In the genomic region with DNA sequence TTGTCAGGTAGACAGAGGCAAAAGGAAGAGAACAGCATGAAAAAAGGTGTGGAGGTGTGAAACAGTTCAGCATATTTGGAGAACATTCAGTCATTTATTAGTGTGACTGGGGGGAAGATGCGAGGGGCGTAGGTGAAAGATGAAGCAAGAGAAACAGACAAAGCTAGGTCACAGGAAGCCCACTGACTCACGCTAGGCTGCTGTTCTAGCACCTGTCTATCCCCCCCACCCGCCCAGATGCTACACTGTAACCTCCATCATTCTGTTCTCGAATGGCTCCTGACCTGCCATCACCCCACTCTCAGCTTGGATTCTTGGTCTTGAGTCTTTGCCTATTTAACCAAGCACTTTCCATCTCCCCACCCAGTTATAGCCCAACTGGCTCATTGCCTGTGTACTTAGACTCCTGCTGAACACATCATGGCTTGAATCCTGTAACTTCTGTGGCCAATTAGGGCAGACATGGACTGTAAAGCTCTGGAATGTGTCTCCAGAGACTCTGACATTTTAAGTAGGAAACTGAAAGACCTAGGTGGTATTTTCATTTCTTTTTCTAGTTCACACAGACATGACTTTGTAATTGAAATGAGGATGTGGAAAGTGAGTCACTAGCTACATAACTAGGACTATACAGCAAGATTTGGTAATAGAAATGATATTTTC, we compare ENCODE assay signal across 10 cellular contexts. TPM values are rescaled to one million over a fixed set of nuclear protein-coding genes. Genes with fewer than 3 reads are reported as not detected.
A peak's percentile ranks its signal among the peaks of the same experiment; 100 is the strongest.
DNase-seq lines count a peak whose midpoint lies in the region; ATAC-seq and TF ChIP-seq lines count a peak whose summit lies in the region.
"Had no signal": no experiment of that assay in that cellular context is flagged by ENCODE, and none has a peak within 500 bp of the region (broad histone marks: within the 10 kb centered on the region; RNA-seq: fewer than 3 reads in every experiment).

No MANE protein-coding gene starts in this region.

- no peak overlapping the region for H3K4me3 ChIP-seq in right cardiac atrium (ENCODE audit: low read length)
- peak overlapping the region; percentile 24; the same call in 1 of the 2 replicates for H3K4me3 ChIP-seq in OCI-LY3 (ENCODE audit: low read length)
- H3K4me3 ChIP-seq in subcutaneous abdominal adipose tissue (ENCODE audit: low read depth in 1 of 5, low read length in 5 of 5) = no peak overlapping the region

- peak overlapping the region; percentile 62 for H3K4me2 ChIP-seq in OCI-LY3 (ENCODE audit: low read length)

- WGBS in right cardiac atrium = 67% methylated on average over 5 of the region's 5 CpGs

- intact Hi-C loops in right cardiac atrium (cut with DNase I) = no loop called here
- intact Hi-C loops in cardiac septum (cut with DNase I) = no loop called here

- peaks cover 2% of the 10 kb centered on the region for H3K4me1 ChIP-seq in right cardiac atrium (ENCODE audit: control insufficient read depth, insufficient read depth, low read length)
- H3K4me1 ChIP-seq in OCI-LY3 (ENCODE audit: low read length) = peaks cover 27% of the 10 kb centered on the region
- H3K4me1 ChIP-seq in subcutaneous abdominal adipose tissue (ENCODE audit: control insufficient read depth in 5 of 5, insufficient read depth in 5 of 5, low read length in 5 of 5) = peaks cover 5 to 32% (median 27%) of the 10 kb centered on the region in 5 donors

- H3K27ac ChIP-seq in right cardiac atrium (ENCODE audit: low read length) = no peak overlapping the region
- H3K27ac ChIP-seq in OCI-LY3 (ENCODE audit: low read length) = 0 out of 2 replicates have a peak overlapping the region, but pooled peaks have one; percentile 10
- peak overlapping the region; percentile 76 for H3K27ac ChIP-seq in epithelial cell of prostate
- peak overlapping the region; percentile 98 for H3K27ac ChIP-seq in subcutaneous abdominal adipose tissue (ENCODE audit: low read depth, low read length)

- peak overlapping the region; percentile 22; the same call in 1 of the 2 replicates for H2AFZ ChIP-seq in OCI-LY3 (ENCODE audit: low read depth, low read length)

- H3K36me3 ChIP-seq in OCI-LY3 (replicated peaks; ENCODE audit: low read depth, low read length) (no peaks in the 10 kb centered on the region), subcutaneous abdominal adipose tissue (ENCODE audit: control insufficient read depth in 5 of 5, insufficient read depth in 5 of 5, low read length in 5 of 5) (no peaks in the 10 kb centered on the region)

- H3K9ac ChIP-seq in OCI-LY3 (ENCODE audit: low read length) = no peak overlapping the region
- peak overlapping the region in 1 of 5 donors; percentile 79 for H3K9ac ChIP-seq in subcutaneous abdominal adipose tissue (ENCODE audit: low read length in 5 of 5)

- TF ChIP-seq CTCF in OCI-LY3 (IDR thresholded peaks at IDR 0.05; ENCODE audit: low read depth, low read length) = no peak

- no peaks in the 10 kb centered on the region for H4K20me1 ChIP-seq in OCI-LY3 (ENCODE audit: insufficient read depth, low read length)

- H3K27me3 ChIP-seq in right cardiac atrium (ENCODE audit: control insufficient read depth, insufficient read depth) (no peaks in the 10 kb centered on the region), OCI-LY3 (ENCODE audit: low read depth, low read length) (peaks cover 4% of the 10 kb centered on the region; the same call in 1 of the 2 replicates), subcutaneous abdominal adipose tissue (ENCODE audit: control insufficient read depth in 5 of 5, insufficient read depth in 4 of 5, low read length in 5 of 5) (peaks cover 0 to 2% (median 0%) of the 10 kb centered on the region in 5 donors)

- H3K9me3 ChIP-seq in right cardiac atrium (ENCODE audit: control insufficient read depth, low read length) (no peaks in the 10 kb centered on the region), OCI-LY3 (ENCODE audit: insufficient read depth, low read length) (no peaks in the 10 kb centered on the region), subcutaneous abdominal adipose tissue (ENCODE audit: control insufficient read depth in 5 of 5, low read length in 5 of 5) (no peaks in the 10 kb centered on the region)

- DNase-seq in right cardiac atrium (no peak), cardiac septum (ENCODE audit: low spot score) (no peak), epithelial cell of prostate (ENCODE audit: low read depth, low spot score) (no peak), dermis blood vessel endothelial cell (no peak)
- DNase-seq: DND-41, NCI-H510A had no signal

- ATAC-seq in right cardiac atrium (peak; percentile 51 to 75), GM21737 (IDR thresholded peaks at IDR 0.05; ENCODE audit: unreplicated experiment) (no peak), GM21447 (IDR thresholded peaks at IDR 0.05; ENCODE audit: unreplicated experiment) (no peak)

- H3K79me2 ChIP-seq in OCI-LY3 (ENCODE audit: low read length) = no peaks in the 10 kb centered on the region

RNA-seq across cellular contexts. Expression of a gene that starts 12.0 kb away (rescaled TPM):
- total RNA-seq in right cardiac atrium (1 to 10 TPM; 7.1 to 8.6 (median 7.5) TPM), cardiac septum (3.9 TPM), dermis blood vessel endothelial cell (20.8 and 21.5 TPM in 2 replicates)
- polyA plus RNA-seq in right cardiac atrium = 3.7 TPM

RNA-seq across cellular contexts. Expression of a gene that starts 12.8 kb away (rescaled TPM):
- total RNA-seq in right cardiac atrium (1 to 10 TPM; 4.3 to 8.3 (median 6.7) TPM), cardiac septum (2.8 TPM), dermis blood vessel endothelial cell (0.85 and 1.7 TPM in 2 replicates)
- 2.4 TPM for polyA plus RNA-seq in right cardiac atrium

RNA-seq across cellular contexts. Expression of a gene that starts 36.8 kb away (rescaled TPM):
- 10 to 100 TPM; 26.3 to 31.2 (median 28.9) TPM for total RNA-seq in right cardiac atrium
- polyA plus RNA-seq in right cardiac atrium = 27.8 TPM
- total RNA-seq in cardiac septum = 25.0 TPM
- 50.9 and 51.8 TPM in 2 replicates for total RNA-seq in dermis blood vessel endothelial cell

RNA-seq across cellular contexts. Expression of a gene that starts 37.0 kb away (rescaled TPM):
- total RNA-seq in right cardiac atrium (10 to 100 TPM; 52.3 to 69.6 (median 63.3) TPM), cardiac septum (50.0 TPM), dermis blood vessel endothelial cell (87.2 and 127 TPM in 2 replicates)
- polyA plus RNA-seq in right cardiac atrium = 75.3 TPM

RNA-seq across cellular contexts. Expression of a gene that starts 40.5 kb away (rescaled TPM):
- total RNA-seq in right cardiac atrium = not detected
- polyA plus RNA-seq in right cardiac atrium = not detected
- not detected for total RNA-seq in cardiac septum
- total RNA-seq in dermis blood vessel endothelial cell = not detected in 2 replicates

Comparison
In these comparisons a context has a peak if more than half of its experiments do, and no peak if none do; other contexts are left out.
1. ATAC-seq: peak in right cardiac atrium (2 of 2); none in GM21737 (single experiment) and GM21447 (single experiment).